In genomic region chrX:119676949-119677653, GRCh38 we compare ENCODE assay signal across 12 cellular contexts. TPM values are rescaled to one million over a fixed set of nuclear protein-coding genes. Genes with fewer than 3 reads are reported as not detected.
DNase-seq lines count a peak whose midpoint lies in the region; ATAC-seq lines count a peak whose summit lies in the region.
"Had no signal": no experiment of that assay in that cellular context is flagged by ENCODE, and none has a peak within 500 bp of the region (broad histone marks: within the 10 kb centered on the region; RNA-seq: fewer than 3 reads in every experiment).

No MANE protein-coding gene starts in this region.

- peak overlapping the region; percentile 100 for H3K27ac Mint-ChIP-seq in activated naive CD4-positive, alpha-beta T cell treated with anti-CD3 and anti-CD28 coated beads, Interleukin-2, amount 10 ng/mL, durations not matched to agents 7 days and 5 days
- H3K27ac Mint-ChIP-seq in activated CD4-positive, alpha-beta memory T cell treated with anti-CD3 and anti-CD28 coated beads for 36 hours, result peak overlapping the region; percentile 97

- H3K9ac ChIP-seq in stomach smooth muscle (ENCODE audit: low read length in 2 of 2), result no peak overlapping the region

- no peaks in the 10 kb centered on the region for H3K9me3 ChIP-seq in stomach smooth muscle (ENCODE audit: control insufficient read depth in 2 of 2, low read length in 2 of 2)
- H3K9me3 ChIP-seq: heart right ventricle, left ventricle myocardium inferior had no signal

- H3K36me3 Mint-ChIP-seq in activated naive CD4-positive, alpha-beta T cell treated with anti-CD3 and anti-CD28 coated beads, Interleukin-2, amount 10 ng/mL, durations not matched to agents 7 days and 5 days, result peaks cover 31% of the 10 kb centered on the region
- H3K36me3 Mint-ChIP-seq in activated CD4-positive, alpha-beta memory T cell treated with anti-CD3 and anti-CD28 coated beads for 36 hours, result peaks cover 15% of the 10 kb centered on the region

- intact Hi-C loops in activated CD4-positive, alpha-beta memory T cell treated with anti-CD3 and anti-CD28 coated beads for 36 hours (cut with micrococcal nuclease), result no loop called here

- no peaks in the 10 kb centered on the region for H3K9me3 Mint-ChIP-seq in activated naive CD4-positive, alpha-beta T cell treated with anti-CD3 and anti-CD28 coated beads, Interleukin-2, amount 10 ng/mL, durations not matched to agents 7 days and 5 days
- H3K9me3 Mint-ChIP-seq in activated CD4-positive, alpha-beta memory T cell treated with anti-CD3 and anti-CD28 coated beads for 36 hours, result no peaks in the 10 kb centered on the region

- CTCF ChIA-PET in activated naive CD4-positive, alpha-beta T cell treated with anti-CD3 and anti-CD28 coated beads, Interleukin-2, amount 10 ng/mL, durations not matched to agents 7 days and 5 days (lab: Charles Lee), result interaction anchor here (0.9 to 1.1 kb wide), 2 partner anchors 14 kb away, joined by 3 to 8 read pairs; no protein-coding TSS in a partner anchor
- CTCF ChIA-PET in activated CD4-positive, alpha-beta memory T cell treated with anti-CD3 and anti-CD28 coated beads for 36 hours (lab: Charles Lee), result interaction anchor here (1.0 to 1.4 kb wide), 3 partner anchors 12 to 29 kb away, joined by 3 read pairs; no protein-coding TSS in a partner anchor

- H3K4me1 Mint-ChIP-seq in activated naive CD4-positive, alpha-beta T cell treated with anti-CD3 and anti-CD28 coated beads, Interleukin-2, amount 10 ng/mL, durations not matched to agents 7 days and 5 days, result peaks cover 63% of the 10 kb centered on the region
- H3K4me1 Mint-ChIP-seq in activated CD4-positive, alpha-beta memory T cell treated with anti-CD3 and anti-CD28 coated beads for 36 hours (ENCODE audit: low read depth), result peaks cover 43% of the 10 kb centered on the region

- no peaks in the 10 kb centered on the region for H3K27me3 Mint-ChIP-seq in activated naive CD4-positive, alpha-beta T cell treated with anti-CD3 and anti-CD28 coated beads, Interleukin-2, amount 10 ng/mL, durations not matched to agents 7 days and 5 days
- no peaks in the 10 kb centered on the region for H3K27me3 Mint-ChIP-seq in activated CD4-positive, alpha-beta memory T cell treated with anti-CD3 and anti-CD28 coated beads for 36 hours

- peak overlapping the region; percentile 80 for H3K27ac ChIP-seq in stomach smooth muscle (ENCODE audit: low read length)
- H3K27ac ChIP-seq: left ventricle myocardium inferior had no signal

- H3K36me3 ChIP-seq in stomach smooth muscle (ENCODE audit: control insufficient read depth in 2 of 2, insufficient read depth in 2 of 2, low read length in 2 of 2), result peaks cover 0 to 3% of the 10 kb centered on the region in 2 donors
- H3K36me3 ChIP-seq: left ventricle myocardium inferior had no signal

- no peaks in the 10 kb centered on the region for H3K27me3 ChIP-seq in stomach smooth muscle (ENCODE audit: control insufficient read depth in 1 of 2, insufficient read depth in 2 of 2, low read length in 2 of 2)
- H3K27me3 ChIP-seq: heart right ventricle had no signal

- POLR2A ChIA-PET in activated CD4-positive, alpha-beta memory T cell treated with anti-CD3 and anti-CD28 coated beads for 36 hours (lab: Charles Lee), result interaction anchor here (0.6 to 4.3 kb wide), 5 partner anchors 13 to 81 kb away, joined by 3 to 40 read pairs (median 4); partner anchors contain the start of genes SEPTIN6 and SOWAHD

- ATAC-seq in GM21576 (IDR thresholded peaks at IDR 0.05; ENCODE audit: unreplicated experiment), result no peak

- peaks cover 25% of the 10 kb centered on the region for H3K4me1 ChIP-seq in stomach smooth muscle (ENCODE audit: control insufficient read depth, insufficient read depth, low read length)

- H3K4me3 Mint-ChIP-seq in activated naive CD4-positive, alpha-beta T cell treated with anti-CD3 and anti-CD28 coated beads, Interleukin-2, amount 10 ng/mL, durations not matched to agents 7 days and 5 days, result peak overlapping the region; percentile 77
- no peak overlapping the region for H3K4me3 Mint-ChIP-seq in activated CD4-positive, alpha-beta memory T cell treated with anti-CD3 and anti-CD28 coated beads for 36 hours

- DNase-seq in activated naive CD4-positive, alpha-beta T cell treated with anti-CD3 and anti-CD28 coated beads, Interleukin-2, amount 10 ng/mL, durations not matched to agents 7 days and 5 days, result no peak
- no peak for DNase-seq in activated naive CD4-positive, alpha-beta T cell treated with anti-CD3 and anti-CD28 coated beads, Interleukin-2, amount 50 U/mL, for 16 hours
- no peak for DNase-seq in activated CD4-positive, alpha-beta memory T cell treated with anti-CD3 and anti-CD28 coated beads for 36 hours
- DNase-seq in left kidney (ENCODE audit: low read depth, low spot score) (peak; percentile 46), NCI-H146 (lab: John Stamatoyannopoulos, UW) (no peak), GOT3 (lab: John Stamatoyannopoulos, UW) (no peak)
- DNase-seq: activated T-cell treated with anti-CD3 and anti-CD28 coated beads for 4 hours, HCEC 1CT, heart right ventricle, left ventricle myocardium inferior had no signal

- H3K4me3 ChIP-seq in stomach smooth muscle (ENCODE audit: low read length in 2 of 2), result peak overlapping the region; percentile 8 to 12
- H3K4me3 ChIP-seq: heart right ventricle, left ventricle myocardium inferior had no signal

RNA-seq across cellular contexts. Expression of gene SEPTIN6, which starts 15.9 kb away (rescaled TPM):
- total RNA-seq in activated CD4-positive, alpha-beta memory T cell treated with anti-CD3 and anti-CD28 coated beads for 36 hours, result 100 to 1,000 TPM; 154 to 156 TPM
